ENCODE assay signal across 32 cellular contexts in the genomic region with DNA sequence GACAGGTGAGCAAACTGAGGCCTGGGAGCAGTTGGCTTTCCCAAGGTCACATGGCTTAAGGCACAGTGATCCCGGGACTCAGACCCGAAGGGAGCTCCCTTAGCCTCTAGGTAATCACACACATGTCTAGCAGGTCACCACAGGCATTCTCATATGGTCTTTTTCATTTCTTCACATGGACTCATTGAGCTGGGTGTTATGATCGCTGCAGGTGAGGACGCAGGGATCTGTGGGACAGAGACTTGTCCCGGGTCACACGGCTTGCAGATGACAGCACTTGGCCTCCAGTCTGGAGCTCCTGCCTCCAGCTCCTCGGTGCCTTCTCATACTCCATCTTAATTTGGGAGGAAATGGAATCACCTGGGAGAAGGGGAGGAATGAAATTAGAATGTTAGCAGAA. TPM values are rescaled to one million over a fixed set of nuclear protein-coding genes. Genes with fewer than 3 reads are reported as not detected.
"Had no signal": no experiment of that assay in that cellular context is flagged by ENCODE, and none has a peak within 500 bp of the region (broad histone marks: within the 10 kb centered on the region; RNA-seq: fewer than 3 reads in every experiment).

No MANE protein-coding gene starts in this region.

- H3K9ac ChIP-seq: SK-N-SH had no signal

- H3K27ac ChIP-seq: adrenal gland, body of pancreas, breast epithelium, Peyer's patch, SJSA1 had no signal

- H3K4me3 ChIP-seq: adrenal gland, body of pancreas, breast epithelium, Peyer's patch, SJSA1 had no signal

- H3K36me3 Mint-ChIP-seq: activated naive CD4-positive, alpha-beta T cell treated with anti-CD3 and anti-CD28 coated beads, Interleukin-2, amount 50 U/mL, for 72 hours had no signal

- H3K4me3 Mint-ChIP-seq: activated CD4-positive, alpha-beta T cell treated with anti-CD3 and anti-CD28 coated beads, Interleukin-2, amount 10 ng/mL, durations not matched to agents 7 days and 5 days; activated CD8-positive, alpha-beta T cell treated with anti-CD3 and anti-CD28 coated beads, Interleukin-2, amount 10 ng/mL, durations not matched to agents 7 days and 5 days; activated naive CD4-positive, alpha-beta T cell treated with anti-CD3 and anti-CD28 coated beads for 36 hours; activated T-cell treated with anti-CD3 and anti-CD28 coated beads, Interleukin-2, amount 50 U/mL, for 24 hours; T-helper 1 cell treated with Interleukin-12 subunit alpha and Interleukin-12 subunit beta and Interleukin-4 antibody, amounts not matched to agents 30 μg/mL and 1 μg/mL, for 36 hours; T-helper 2 cell treated with Interferon-gamma antibody and Interleukin-4, amounts not matched to agents 5 μg/mL and 100 μg/mL, for 36 hours had no signal

- H3K4me2 ChIP-seq: SK-N-SH had no signal

- DNase-seq: activated CD4-positive, alpha-beta T cell treated with anti-CD3 and anti-CD28 coated beads, Interleukin-2, amount 10 ng/mL, durations not matched to agents 7 days and 5 days; activated CD4-positive, alpha-beta T cell treated with anti-CD3 and anti-CD28 coated beads, Interleukin-2, amount 50 U/mL, for 48 hours; activated CD8-positive, alpha-beta T cell treated with anti-CD3 and anti-CD28 coated beads, Interleukin-2, amount 10 ng/mL, durations not matched to agents 7 days and 5 days; activated gamma-delta T cell; activated naive CD4-positive, alpha-beta T cell treated with anti-CD3 and anti-CD28 coated beads for 36 hours; activated T-cell treated with anti-CD3 and anti-CD28 coated beads, Interleukin-2, amount 50 U/mL, for 24 hours; body of pancreas; NCI-H1092 treated with DMSO at 0.1 percent for 48 hours; NCI-H1417; NCI-H146; NCI-H187; NCI-H2029 treated with DMSO at 0.1 percent for 48 hours; NCI-H2107; NCI-H2171; NCI-H510A; NCI-H526; NCI-H748 treated with DMSO at 0.1 percent for 48 hours; NK-92 treated with Interleukin-12 subunit alpha and Interleukin-12 subunit beta, amount 100 ng/mL, for 24 hours; PC-3; RPMI8226; SHP77 treated with DMSO at 0.1 percent for 48 hours; SK-N-SH had no signal

- H3K9me3 ChIP-seq: adrenal gland, body of pancreas, breast epithelium, Peyer's patch, SJSA1, SK-N-SH had no signal

- H3K27me3 ChIP-seq: body of pancreas, Peyer's patch had no signal

- H3K27ac Mint-ChIP-seq: activated CD4-positive, alpha-beta T cell treated with anti-CD3 and anti-CD28 coated beads, Interleukin-2, amount 10 ng/mL, durations not matched to agents 7 days and 5 days; activated CD8-positive, alpha-beta T cell treated with anti-CD3 and anti-CD28 coated beads, Interleukin-2, amount 10 ng/mL, durations not matched to agents 7 days and 5 days; activated naive CD4-positive, alpha-beta T cell treated with anti-CD3 and anti-CD28 coated beads for 36 hours; activated naive CD4-positive, alpha-beta T cell treated with anti-CD3 and anti-CD28 coated beads, Interleukin-2, amount 50 U/mL, for 72 hours; activated T-cell treated with anti-CD3 and anti-CD28 coated beads, Interleukin-2, amount 50 U/mL, for 24 hours; activated T-helper 2 cell treated with anti-CD3 and anti-CD28 coated beads, Interferon-gamma antibody, Interleukin-2, Interleukin-4, amounts not matched to agents 10 μg/mL and 5 μg/mL and 100 μg/mL, durations not matched to agents 14 hours and 24 hours and 36 hours; T-helper 1 cell treated with Interleukin-12 subunit alpha and Interleukin-12 subunit beta and Interleukin-4 antibody, amounts not matched to agents 30 μg/mL and 1 μg/mL, for 36 hours; T-helper 2 cell treated with Interferon-gamma antibody and Interleukin-4, amounts not matched to agents 5 μg/mL and 100 μg/mL, for 36 hours had no signal

- H3K36me3 ChIP-seq: adrenal gland, breast epithelium, Peyer's patch, SJSA1 had no signal

- H3K4me1 ChIP-seq: adrenal gland, body of pancreas, breast epithelium, Peyer's patch, SJSA1 had no signal

- H3K9me3 Mint-ChIP-seq: activated CD4-positive, alpha-beta T cell treated with anti-CD3 and anti-CD28 coated beads, Interleukin-2, amount 10 ng/mL, durations not matched to agents 7 days and 5 days; activated naive CD4-positive, alpha-beta T cell treated with anti-CD3 and anti-CD28 coated beads for 36 hours; activated naive CD4-positive, alpha-beta T cell treated with anti-CD3 and anti-CD28 coated beads, Interleukin-2, amount 50 U/mL, for 72 hours; activated T-cell treated with anti-CD3 and anti-CD28 coated beads, Interleukin-2, amount 50 U/mL, for 24 hours; activated T-helper 2 cell treated with anti-CD3 and anti-CD28 coated beads, Interferon-gamma antibody, Interleukin-2, Interleukin-4, amounts not matched to agents 10 μg/mL and 5 μg/mL and 100 μg/mL, durations not matched to agents 14 hours and 24 hours and 36 hours; T-helper 1 cell treated with Interleukin-12 subunit alpha and Interleukin-12 subunit beta and Interleukin-4 antibody, amounts not matched to agents 30 μg/mL and 1 μg/mL, for 36 hours; T-helper 2 cell treated with Interferon-gamma antibody and Interleukin-4, amounts not matched to agents 5 μg/mL and 100 μg/mL, for 36 hours had no signal

- H3K4me1 Mint-ChIP-seq: activated CD4-positive, alpha-beta T cell treated with anti-CD3 and anti-CD28 coated beads, Interleukin-2, amount 10 ng/mL, durations not matched to agents 7 days and 5 days had no signal

RNA-seq across cellular contexts. Expression of a gene that starts 23.6 kb away (rescaled TPM):
- total RNA-seq: activated CD4-positive, alpha-beta T cell treated with anti-CD3 and anti-CD28 coated beads, Interleukin-2, amount 10 ng/mL, durations not matched to agents 7 days and 5 days; activated CD8-positive, alpha-beta T cell treated with anti-CD3 and anti-CD28 coated beads, Interleukin-2, amount 10 ng/mL, durations not matched to agents 7 days and 5 days; activated naive CD4-positive, alpha-beta T cell treated with anti-CD3 and anti-CD28 coated beads for 36 hours; activated naive CD4-positive, alpha-beta T cell treated with anti-CD3 and anti-CD28 coated beads, Interleukin-2, amount 50 U/mL, for 72 hours; activated T-helper 2 cell treated with anti-CD3 and anti-CD28 coated beads, Interferon-gamma antibody, Interleukin-2, Interleukin-4, amounts not matched to agents 10 μg/mL and 5 μg/mL and 100 μg/mL, durations not matched to agents 14 hours and 24 hours and 36 hours; astrocyte; body of pancreas; breast epithelium; M059J; PC-3; Peyer's patch; SJSA1 had no signal
- polyA plus RNA-seq: SK-N-SH had no signal
